Comparison of ENCODE assay signal across 9 cellular contexts in the genomic region with DNA sequence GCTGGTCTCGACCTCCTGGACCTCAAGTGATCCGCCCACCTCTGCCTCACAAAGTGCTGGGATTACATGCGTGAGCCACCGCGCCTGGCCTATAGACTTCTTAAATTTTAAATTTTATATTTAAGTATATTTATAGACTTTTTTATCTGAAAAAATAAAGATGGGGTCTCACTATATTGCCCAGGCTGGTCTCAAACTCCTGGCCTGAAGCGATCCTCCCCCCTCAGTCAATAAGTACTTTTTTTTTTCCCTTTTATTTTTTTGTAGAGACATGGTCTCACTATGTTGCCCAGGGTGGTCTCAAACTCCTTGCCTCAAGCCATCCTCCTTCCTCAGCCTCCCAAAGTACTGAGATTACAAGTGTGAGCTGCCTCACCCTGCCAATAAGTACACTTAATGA. TPM values are rescaled to one million over a fixed set of nuclear protein-coding genes. Genes with fewer than 3 reads are reported as not detected.
DNase-seq lines count a peak whose midpoint lies in the region; ATAC-seq, FAIRE-seq and TF ChIP-seq lines count a peak whose summit lies in the region.
"Had no signal": no experiment of that assay in that cellular context is flagged by ENCODE, and none has a peak within 500 bp of the region (broad histone marks: within the 10 kb centered on the region; RNA-seq: fewer than 3 reads in every experiment).

No MANE protein-coding gene starts in this region.

- CTCF ChIA-PET in K562 (lab: Yijun Ruan, JAX; ENCODE audit: low intra/inter-chr PET ratio), result no interaction called here

- H3K9me3 ChIP-seq in heart left ventricle (no peaks in the 10 kb centered on the region), K562 (replicated peaks; ENCODE audit: control insufficient read depth, insufficient read depth, low read depth, low read length) (no peaks in the 10 kb centered on the region), mesenchymal stem cell (ENCODE audit: control insufficient read depth, low read length) (no peaks in the 10 kb centered on the region), uterus (no peaks in the 10 kb centered on the region)

- H3K27ac ChIP-seq in heart left ventricle (peak overlapping the region; percentile 92 to 100 (median 99)), K562 (ENCODE audit: extremely low read depth, low read depth, low read length) (peak overlapping the region; percentile 90; the same call in 2 of the 3 replicates), mesenchymal stem cell (ENCODE audit: low read length, poor library complexity, severe bottlenecking) (no peak overlapping the region), uterus (peak overlapping the region; percentile 98)

- no peak for TF ChIP-seq RAD21 in K562 (CRISPR knock-in tag; conservative IDR thresholded peaks at IDR 0.05 in 1 of 2, IDR thresholded peaks at IDR 0.05 in 1 of 2)

- intact Hi-C loops in heart left ventricle (cut with DNase I) (loop anchor here in 3 of 10 donors (2.0 to 10.0 kb wide), 6 partner anchors 41 to 383 kb away; a partner anchor contains a TSS), cardiac septum (cut with DNase I) (no loop called here), K562 (cut with micrococcal nuclease) (no loop called here), uterus (cut with DNase I; ENCODE audit: low total_unique reads) (no loop called here)

- H3K23ac ChIP-seq in mesenchymal stem cell (ENCODE audit: low read length in 2 of 2), result no peak overlapping the region

- no peak for TF ChIP-seq EP300 in K562 (IDR thresholded peaks at IDR 0.05; ENCODE audit: low read length)

- no peak overlapping the region for H2BK15ac ChIP-seq in mesenchymal stem cell (ENCODE audit: low read depth, poor library complexity, severe bottlenecking)

- H4K8ac ChIP-seq in mesenchymal stem cell (ENCODE audit: low read length), result no peak overlapping the region

- no TSS peak for BruUV-seq in K562 (replicated peaks; lab: Mats Ljungman, UMichigan)

- no peak overlapping the region for H2BK5ac ChIP-seq in mesenchymal stem cell (ENCODE audit: low read depth, low read length, poor library complexity, severe bottlenecking)

- TF ChIP-seq CTCF in heart left ventricle (IDR thresholded peaks at IDR 0.05) (no peak), K562 (IDR thresholded peaks at IDR 0.05 in 2 of 3, conservative IDR thresholded peaks at IDR 0.05 in 1 of 3; ENCODE audit: insufficient read depth in 2 of 3, low read depth in 1 of 3, low read length in 3 of 3) (no peak), uterus (IDR thresholded peaks at IDR 0.05) (no peak)

- H3K18ac ChIP-seq in mesenchymal stem cell (ENCODE audit: low read depth in 1 of 2, low read length in 2 of 2), result no peak overlapping the region

- no peak overlapping the region for H2BK12ac ChIP-seq in mesenchymal stem cell (ENCODE audit: low read length in 2 of 2)

- TF ChIP-seq POLR2A in heart left ventricle (IDR thresholded peaks at IDR 0.05) (no peak), K562 (conservative IDR thresholded peaks at IDR 0.05) (no peak), uterus (IDR thresholded peaks at IDR 0.05) (no peak)

- H4K91ac ChIP-seq in mesenchymal stem cell (ENCODE audit: low read length), result no peak overlapping the region

- H2AK5ac ChIP-seq in mesenchymal stem cell (ENCODE audit: low read length, severe bottlenecking), result no peak overlapping the region

- no peak overlapping the region for H3K14ac ChIP-seq in mesenchymal stem cell (ENCODE audit: low read length in 2 of 2)

- no peaks in the 10 kb centered on the region for H4K20me1 ChIP-seq in K562 (replicated peaks; ENCODE audit: control insufficient read depth, insufficient read depth, low read length)

- H2BK120ac ChIP-seq in mesenchymal stem cell (ENCODE audit: low read depth, low read length), result no peak overlapping the region

- H3K36me3 ChIP-seq in heart left ventricle, result peaks cover 3 to 24% (median 16%) of the 10 kb centered on the region in 9 donors
- peaks cover 13% of the 10 kb centered on the region; the same call in 2 of the 3 replicates for H3K36me3 ChIP-seq in K562 (ENCODE audit: control insufficient read depth, insufficient read depth, low read length)
- H3K36me3 ChIP-seq in mesenchymal stem cell (ENCODE audit: control insufficient read depth in 1 of 2, insufficient read depth in 2 of 2, low read depth in 1 of 2, low read length in 2 of 2), result peaks cover 11 to 15% of the 10 kb centered on the region in 2 experiments
- H3K36me3 ChIP-seq in uterus, result no peaks in the 10 kb centered on the region

- H3K9ac ChIP-seq in K562 (ENCODE audit: insufficient read depth in 1 of 2, low read depth in 2 of 2, low read length in 2 of 2), result peak overlapping the region in 1 of 2 experiments; percentile 91; a peak in 1 of 4 replicates
- H3K9ac ChIP-seq in mesenchymal stem cell (ENCODE audit: low read length), result peak overlapping the region; percentile 99

- DNase-seq in heart left ventricle (no peak), cardiac septum (ENCODE audit: low spot score) (no peak), K562 (ENCODE audit: extremely low read depth in 1 of 4, low spot score in 3 of 4) (no peak), mesenchymal stem cell (no peak), uterus (no peak), frontal cortex (ENCODE audit: low spot score in 2 of 2) (no peak), COLO829 (ENCODE audit: low spot score) (no peak), NCI-H128 (lab: John Stamatoyannopoulos, UW; ENCODE audit: unreplicated experiment) (no peak)
- DNase-seq: NCI-H1436 had no signal

- in situ Hi-C loops in K562 (cut with MboI), result no loop called here

- H3K4me1 ChIP-seq in heart left ventricle, result peaks cover 0 to 49% (median 33%) of the 10 kb centered on the region in 12 donors
- peaks cover 9 to 42% of the 10 kb centered on the region in 2 experiments; a peak in 4 of 5 replicates for H3K4me1 ChIP-seq in K562 (replicated peaks in 1 of 2; ENCODE audit: control insufficient read depth in 2 of 2, insufficient read depth in 2 of 2, low read length in 2 of 2)
- H3K4me1 ChIP-seq in mesenchymal stem cell (ENCODE audit: control insufficient read depth, insufficient read depth, low read depth, low read length), result peaks cover 11% of the 10 kb centered on the region
- peaks cover 0 to 21% of the 10 kb centered on the region in 2 donors for H3K4me1 ChIP-seq in uterus

- H3K9me1 ChIP-seq in K562 (ENCODE audit: control insufficient read depth, insufficient read depth, low read length), result no peaks in the 10 kb centered on the region

- H3K4me3 ChIP-seq in heart left ventricle (peak overlapping the region in 11 of 12 donors; percentile 58 to 98 (median 91)), K562 (no peak overlapping the region), mesenchymal stem cell (ENCODE audit: insufficient read depth in 1 of 2, low read depth in 1 of 2, low read length in 2 of 2) (peak overlapping the region in 1 of 2 experiments; percentile 86), uterus (peak overlapping the region; percentile 72 to 93)

- H3K27me3 ChIP-seq in heart left ventricle (no peaks in the 10 kb centered on the region), K562 (ENCODE audit: control insufficient read depth in 2 of 2, insufficient read depth in 2 of 2, low read length in 2 of 2) (no peaks in the 10 kb centered on the region), mesenchymal stem cell (ENCODE audit: control insufficient read depth in 1 of 2, insufficient read depth in 1 of 2, low read length in 2 of 2) (no peaks in the 10 kb centered on the region), uterus (no peaks in the 10 kb centered on the region)

- no peak overlapping the region for H3K4ac ChIP-seq in mesenchymal stem cell (ENCODE audit: low read depth in 1 of 2, low read length in 2 of 2)

- ATAC-seq in heart left ventricle, result no peak
- no peak for ATAC-seq in K562

- POLR2A ChIA-PET in K562 (lab: Yijun Ruan, JAX), result interaction anchor here (1.0 to 5.7 kb wide), 8 partner anchors 10 to 24 kb away, joined by 3 to 34 read pairs (median 6); a partner anchor contains a TSS

- peaks cover 41% of the 10 kb centered on the region for H3K79me2 ChIP-seq in K562 (ENCODE audit: control insufficient read depth, insufficient read depth, low read length)

- H3K4me2 ChIP-seq in K562 (ENCODE audit: insufficient read depth, low read length), result peak overlapping the region; percentile 48; the same call in 1 of the 2 replicates
- H3K4me2 ChIP-seq in mesenchymal stem cell (ENCODE audit: low read length, poor library complexity, severe bottlenecking), result peak overlapping the region; percentile 16

- H2AFZ ChIP-seq in K562 (ENCODE audit: low read depth, low read length), result no peak overlapping the region
- no peak overlapping the region for H2AFZ ChIP-seq in mesenchymal stem cell (ENCODE audit: low read depth, low read length)

- WGBS in heart left ventricle, 4 donors, result 94 to 97% (median 95%) methylated on average over 6 of the region's 6 CpGs
- WGBS in K562 (ENCODE audit: insufficient coverage, low coverage, missing lambda C conversion rate), result 87% methylated on average over 6 of the region's 6 CpGs
- 100% methylated on average over 1 of the region's 6 CpGs for WGBS in mesenchymal stem cell

- FAIRE-seq in K562 (lab: Jason Lieb, UNC) (no peak), frontal cortex (lab: Jason Lieb, UNC) (no peak)

- peaks cover 6% of the 10 kb centered on the region for H3K79me1 ChIP-seq in mesenchymal stem cell (replicated peaks; ENCODE audit: low read length, poor library complexity, severe bottlenecking)

RNA-seq across cellular contexts. Expression of a gene that starts 1.9 kb away (rescaled TPM):
- total RNA-seq in heart left ventricle (10 to 100 TPM in 6 of 9 donors, 1 to 10 TPM in 3; 7.6 to 28.0 (median 11.5) TPM), cardiac septum (16.7 TPM), K562 (2014; rRNA removed) (8.1 and 10.9 TPM in 2 replicates), K562 (2014; rRNA removed; fragmentation: Illumina TruSeq; extraction: Trizol) (2.1 and 2.8 TPM in 2 replicates), K562 (2015; rRNA removed; fragmentation: Illumina TruSeq; extraction: Trizol) (4.9 and 5.5 TPM in 2 replicates), K562 (2021) (8.7 and 8.9 TPM in 2 replicates), uterus (10 to 100 TPM in 3 of 4 donors, 1 to 10 TPM in 1; 3.1 to 18.4 (median 15.8) TPM), frontal cortex (2.0 TPM)
- polyA plus RNA-seq in heart left ventricle (10 to 100 TPM; 10.2 to 40.2 TPM), K562 (2011; rRNA removed) (6.1 and 6.8 TPM in 2 replicates), K562 (2014; fragmentation: Illumina TruSeq; extraction: Trizol) (2.3 and 5.0 TPM in 2 replicates), K562 (2014; fragmentation: Nextera tagmentation; extraction: Ambion mirVana) (under 1 TPM; 0.15 to 0.85 TPM), K562 (2014; rRNA removed) (6.7 TPM in 2 replicates)
- 3.1 and 8.3 TPM in 2 replicates for total RNA-seq in K562 (2011; cell fraction: chromatin; rRNA removed; ENCODE audit: low replicate concordance)
- total RNA-seq in K562 (2011; cell fraction: nucleolus; rRNA removed), result 10.3 and 11.0 TPM in 2 replicates
- total RNA-seq in K562 (2011; cell fraction: nucleoplasm; rRNA removed), result 7.5 and 8.9 TPM in 2 replicates
- polyA plus RNA-seq in K562 (2011; cell fraction: cytosol; rRNA removed), result 7.4 and 18.7 TPM in 2 replicates
- 5.6 and 9.1 TPM in 2 replicates for polyA plus RNA-seq in K562 (2011; cell fraction: nucleus; rRNA removed)
- 6.7 and 8.9 TPM in 2 replicates for polyA plus RNA-seq in K562 (2012)
- polyA minus RNA-seq in K562 (2011; rRNA and poly(A)+ RNA removed), result 1.9 and 2.1 TPM in 2 replicates
- polyA minus RNA-seq in K562 (2011; cell fraction: cytosol; rRNA and poly(A)+ RNA removed), result 3.5 and 4.5 TPM in 2 replicates
- polyA minus RNA-seq in K562 (2011; cell fraction: nucleus; rRNA and poly(A)+ RNA removed), result 1.8 and 3.6 TPM in 2 replicates
- polyA plus RNA-seq in mesenchymal stem cell (2013, experiment 1 of 2), result 11.7 TPM
- 12.3 TPM for polyA plus RNA-seq in mesenchymal stem cell (2013, experiment 2 of 2)

RNA-seq across cellular contexts. Expression of a gene that starts 10.8 kb away (rescaled TPM):
- 1 to 10 TPM; 2.5 to 4.6 (median 3.1) TPM for total RNA-seq in heart left ventricle
- 1 to 10 TPM; 2.9 to 4.3 TPM for polyA plus RNA-seq in heart left ventricle
- 3.5 TPM for total RNA-seq in cardiac septum
- total RNA-seq in K562 (2011; cell fraction: chromatin; rRNA removed; ENCODE audit: low replicate concordance), result 1.8 and 4.5 TPM in 2 replicates
- 2.7 and 2.8 TPM in 2 replicates for total RNA-seq in K562 (2011; cell fraction: nucleolus; rRNA removed)
- total RNA-seq in K562 (2011; cell fraction: nucleoplasm; rRNA removed), result 2.1 and 2.2 TPM in 2 replicates
- total RNA-seq in K562 (2014; rRNA removed), result 2.8 and 3.8 TPM in 2 replicates
- total RNA-seq in K562 (2014; rRNA removed; fragmentation: Illumina TruSeq; extraction: Trizol), result 0.61 and 0.65 TPM in 2 replicates
- 1.8 and 2.0 TPM in 2 replicates for total RNA-seq in K562 (2015; rRNA removed; fragmentation: Illumina TruSeq; extraction: Trizol)
- 2.9 and 3.5 TPM in 2 replicates for total RNA-seq in K562 (2021)
- 1.5 and 1.7 TPM in 2 replicates for polyA plus RNA-seq in K562 (2011; rRNA removed)
- polyA plus RNA-seq in K562 (2011; cell fraction: cytosol; rRNA removed), result 1.4 and 1.7 TPM in 2 replicates
- 1.0 and 1.8 TPM in 2 replicates for polyA plus RNA-seq in K562 (2011; cell fraction: nucleus; rRNA removed)
- 2.5 and 4.5 TPM in 2 replicates for polyA plus RNA-seq in K562 (2012)
- polyA plus RNA-seq in K562 (2014; fragmentation: Illumina TruSeq; extraction: Trizol), result 1.3 and 2.1 TPM in 2 replicates
- not detected for polyA plus RNA-seq in K562 (2014; fragmentation: Nextera tagmentation; extraction: Ambion mirVana)
- polyA plus RNA-seq in K562 (2014; rRNA removed), result 1.4 and 1.7 TPM in 2 replicates
- 1.4 and 1.5 TPM in 2 replicates for polyA minus RNA-seq in K562 (2011; rRNA and poly(A)+ RNA removed)
- 2.1 and 2.8 TPM in 2 replicates for polyA minus RNA-seq in K562 (2011; cell fraction: cytosol; rRNA and poly(A)+ RNA removed)
- 0.54 and 1.00 TPM in 2 replicates for polyA minus RNA-seq in K562 (2011; cell fraction: nucleus; rRNA and poly(A)+ RNA removed)
- 2.1 TPM for polyA plus RNA-seq in mesenchymal stem cell (2013, experiment 1 of 2)
- polyA plus RNA-seq in mesenchymal stem cell (2013, experiment 2 of 2), result 1.9 TPM
- total RNA-seq in uterus, result 1 to 10 TPM; 3.3 to 7.5 (median 4.8) TPM
- total RNA-seq in frontal cortex, result 1.2 TPM

RNA-seq across cellular contexts. Expression of a gene that starts 20.2 kb away (rescaled TPM):
- total RNA-seq in heart left ventricle (10 to 100 TPM; 17.6 to 38.7 (median 26.0) TPM), cardiac septum (33.9 TPM), K562 (2014; rRNA removed) (17.5 and 19.3 TPM in 2 replicates), K562 (2014; rRNA removed; fragmentation: Illumina TruSeq; extraction: Trizol) (16.1 and 17.2 TPM in 2 replicates), K562 (2015; rRNA removed; fragmentation: Illumina TruSeq; extraction: Trizol) (21.6 and 27.7 TPM in 2 replicates), K562 (2021) (28.9 and 31.4 TPM in 2 replicates), uterus (10 to 100 TPM in 3 of 4 donors, 1 to 10 TPM in 1; 1.0 to 81.5 (median 44.7) TPM), frontal cortex (7.3 TPM)
- polyA plus RNA-seq in heart left ventricle (10 to 100 TPM; 23.2 to 36.9 TPM), K562 (2011; rRNA removed) (17.6 and 18.9 TPM in 2 replicates), K562 (2014; fragmentation: Illumina TruSeq; extraction: Trizol) (15.1 and 18.6 TPM in 2 replicates), K562 (2014; fragmentation: Nextera tagmentation; extraction: Ambion mirVana) (1 to 10 TPM; 5.4 to 5.9 TPM), K562 (2014; rRNA removed) (18.1 and 18.5 TPM in 2 replicates)
- total RNA-seq in K562 (2011; cell fraction: chromatin; rRNA removed; ENCODE audit: low replicate concordance), result 16.7 and 27.2 TPM in 2 replicates
- 20.4 and 20.7 TPM in 2 replicates for total RNA-seq in K562 (2011; cell fraction: nucleolus; rRNA removed)
- total RNA-seq in K562 (2011; cell fraction: nucleoplasm; rRNA removed), result 24.9 and 26.9 TPM in 2 replicates
- 19.3 and 35.5 TPM in 2 replicates for polyA plus RNA-seq in K562 (2011; cell fraction: cytosol; rRNA removed)
- polyA plus RNA-seq in K562 (2011; cell fraction: nucleus; rRNA removed), result 17.8 and 23.4 TPM in 2 replicates
- polyA plus RNA-seq in K562 (2012), result 20.7 and 22.0 TPM in 2 replicates
- polyA minus RNA-seq in K562 (2011; rRNA and poly(A)+ RNA removed), result 18.4 and 23.4 TPM in 2 replicates
- polyA minus RNA-seq in K562 (2011; cell fraction: cytosol; rRNA and poly(A)+ RNA removed), result 24.3 and 28.9 TPM in 2 replicates
- polyA minus RNA-seq in K562 (2011; cell fraction: nucleus; rRNA and poly(A)+ RNA removed), result 8.1 and 13.9 TPM in 2 replicates
- 22.0 TPM for polyA plus RNA-seq in mesenchymal stem cell (2013, experiment 1 of 2)
- polyA plus RNA-seq in mesenchymal stem cell (2013, experiment 2 of 2), result 22.4 TPM

RNA-seq across cellular contexts. Expression of a gene that starts 34.0 kb away (rescaled TPM):
- total RNA-seq in heart left ventricle (under 1 TPM in 3 of 9 donors, not detected in 6; 0.07 to 0.14 (median 0.12) TPM), cardiac septum (0.08 TPM), K562 (2014; rRNA removed) (0.08 TPM in 1 of 2 replicates, not detected in the other), K562 (2014; rRNA removed; fragmentation: Illumina TruSeq; extraction: Trizol) (not detected in 2 replicates), K562 (2015; rRNA removed; fragmentation: Illumina TruSeq; extraction: Trizol) (not detected in 2 replicates), K562 (2021) (0.07 and 0.09 TPM in 2 replicates), uterus (under 1 TPM in 2 of 4 donors, not detected in 2; 0.40 to 0.48 TPM), frontal cortex (not detected)
- polyA plus RNA-seq in heart left ventricle (under 1 TPM; 0.08 to 0.12 TPM), K562 (2011; rRNA removed) (0.06 TPM in 1 of 2 replicates, not detected in the other), K562 (2014; fragmentation: Illumina TruSeq; extraction: Trizol) (not detected in 2 replicates), K562 (2014; fragmentation: Nextera tagmentation; extraction: Ambion mirVana) (not detected), K562 (2014; rRNA removed) (0.05 TPM in 1 of 2 replicates, not detected in the other)
- not detected in 2 replicates for total RNA-seq in K562 (2011; cell fraction: chromatin; rRNA removed; ENCODE audit: low replicate concordance)
- total RNA-seq in K562 (2011; cell fraction: nucleolus; rRNA removed), result 0.13 TPM in 1 of 2 replicates, not detected in the other
- total RNA-seq in K562 (2011; cell fraction: nucleoplasm; rRNA removed), result 0.31 TPM in 1 of 2 replicates, not detected in the other
- polyA plus RNA-seq in K562 (2011; cell fraction: cytosol; rRNA removed), result 0.06 TPM in 2 replicates
- polyA plus RNA-seq in K562 (2011; cell fraction: nucleus; rRNA removed), result 0.10 TPM in 1 of 2 replicates, not detected in the other
- polyA plus RNA-seq in K562 (2012), result 0.08 and 0.10 TPM in 2 replicates
- polyA minus RNA-seq in K562 (2011; rRNA and poly(A)+ RNA removed), result not detected in 2 replicates
- polyA minus RNA-seq in K562 (2011; cell fraction: cytosol; rRNA and poly(A)+ RNA removed), result not detected in 2 replicates
- not detected in 2 replicates for polyA minus RNA-seq in K562 (2011; cell fraction: nucleus; rRNA and poly(A)+ RNA removed)
- polyA plus RNA-seq in mesenchymal stem cell (2013, experiment 1 of 2), result 0.29 TPM
- polyA plus RNA-seq in mesenchymal stem cell (2013, experiment 2 of 2), result 0.25 TPM

RNA-seq across cellular contexts. Expression of a gene that starts 41.6 kb away (rescaled TPM):
- total RNA-seq in heart left ventricle, result 100 to 1,000 TPM in 5 of 9 donors, 10 to 100 TPM in 4; 76.3 to 330 (median 100) TPM
- polyA plus RNA-seq in heart left ventricle, result 100 to 1,000 TPM; 115 to 164 TPM
- 81.6 TPM for total RNA-seq in cardiac septum
- total RNA-seq in K562 (2011; cell fraction: chromatin; rRNA removed; ENCODE audit: low replicate concordance), result 26.9 and 65.0 TPM in 2 replicates
- total RNA-seq in K562 (2011; cell fraction: nucleolus; rRNA removed), result 107 and 125 TPM in 2 replicates
- total RNA-seq in K562 (2011; cell fraction: nucleoplasm; rRNA removed), result 74.7 and 75.7 TPM in 2 replicates
- total RNA-seq in K562 (2014; rRNA removed), result 749 and 813 TPM in 2 replicates
- 110 and 229 TPM in 2 replicates for total RNA-seq in K562 (2014; rRNA removed; fragmentation: Illumina TruSeq; extraction: Trizol)
- total RNA-seq in K562 (2015; rRNA removed; fragmentation: Illumina TruSeq; extraction: Trizol), result 331 and 332 TPM in 2 replicates
- total RNA-seq in K562 (2021), result 457 and 476 TPM in 2 replicates
- polyA plus RNA-seq in K562 (2011; rRNA removed), result 368 and 461 TPM in 2 replicates
- 836 and 2,229 TPM in 2 replicates for polyA plus RNA-seq in K562 (2011; cell fraction: cytosol; rRNA removed)
- polyA plus RNA-seq in K562 (2011; cell fraction: nucleus; rRNA removed), result 252 and 288 TPM in 2 replicates
- 416 and 585 TPM in 2 replicates for polyA plus RNA-seq in K562 (2012)
- 260 and 428 TPM in 2 replicates for polyA plus RNA-seq in K562 (2014; fragmentation: Illumina TruSeq; extraction: Trizol)
- 100 to 1,000 TPM in 1 of 2 experiments, 10 to 100 TPM in 1; 81.1 to 184 TPM for polyA plus RNA-seq in K562 (2014; fragmentation: Nextera tagmentation; extraction: Ambion mirVana)
- polyA plus RNA-seq in K562 (2014; rRNA removed), result 634 and 677 TPM in 2 replicates
- 85.4 and 138 TPM in 2 replicates for polyA minus RNA-seq in K562 (2011; rRNA and poly(A)+ RNA removed)
- 198 and 225 TPM in 2 replicates for polyA minus RNA-seq in K562 (2011; cell fraction: cytosol; rRNA and poly(A)+ RNA removed)
- polyA minus RNA-seq in K562 (2011; cell fraction: nucleus; rRNA and poly(A)+ RNA removed), result 34.6 and 38.7 TPM in 2 replicates
- polyA plus RNA-seq in mesenchymal stem cell (2013, experiment 1 of 2), result 83.8 TPM
- 80.0 TPM for polyA plus RNA-seq in mesenchymal stem cell (2013, experiment 2 of 2)
- 100 to 1,000 TPM in 2 of 4 donors, 10 to 100 TPM in 2; 51.5 to 206 (median 115) TPM for total RNA-seq in uterus
- 29.3 TPM for total RNA-seq in frontal cortex
